ENCODE assay signal across 25 cellular contexts in the genomic region with DNA sequence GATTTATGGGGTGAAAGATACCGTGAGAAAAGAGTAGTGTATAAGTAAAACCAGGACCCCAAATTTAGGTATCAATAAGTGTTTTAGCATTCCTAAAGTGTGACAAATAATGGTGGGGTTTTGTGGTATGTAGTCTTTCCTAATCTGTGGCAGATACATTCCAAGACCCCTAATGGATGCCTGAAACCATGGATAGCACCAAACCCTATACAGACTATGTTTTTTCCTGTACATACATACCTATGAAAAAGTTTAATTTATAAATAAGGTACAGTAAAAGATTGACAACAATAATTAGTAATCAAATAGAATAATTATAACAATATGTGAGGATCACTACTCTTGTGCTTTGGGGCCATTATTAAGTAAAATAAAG. TPM values are rescaled to one million over a fixed set of nuclear protein-coding genes. Genes with fewer than 3 reads are reported as not detected.
DNase-seq lines count a peak whose midpoint lies in the region; ATAC-seq and TF ChIP-seq lines count a peak whose summit lies in the region.
"Had no signal": no experiment of that assay in that cellular context is flagged by ENCODE, and none has a peak within 500 bp of the region (broad histone marks: within the 10 kb centered on the region; RNA-seq: fewer than 3 reads in every experiment).

No MANE protein-coding gene starts in this region.

- peaks cover 73% of the 10 kb centered on the region for H3K4me1 Mint-ChIP-seq in Calu3 (ENCODE audit: low read depth, unreplicated experiment)
- H3K4me1 Mint-ChIP-seq: nephron had no signal

- no peak for TF ChIP-seq CTCF in AG10803 (conservative IDR thresholded peaks at IDR 0.05; ENCODE audit: low read length)
- no peak for TF ChIP-seq CTCF in Calu3 (IDR thresholded peaks at IDR 0.05; ENCODE audit: unreplicated experiment)
- no peak for TF ChIP-seq CTCF in foreskin keratinocyte (conservative IDR thresholded peaks at IDR 0.05)

- H3K4me3 ChIP-seq in AG10803 (ENCODE audit: low read length) (no peak overlapping the region), SK-N-MC (no peak overlapping the region)
- H3K4me3 ChIP-seq: coronary artery, MG63, mucosa of descending colon, right atrium auricular region, stomach, tibial nerve had no signal

- H3K9me3 ChIP-seq in SK-N-MC (ENCODE audit: low read depth, low read length) = no peaks in the 10 kb centered on the region
- H3K9me3 ChIP-seq: MG63, mucosa of descending colon, right atrium auricular region, stomach, tibial nerve had no signal

- peaks cover 16% of the 10 kb centered on the region for H3K4me1 ChIP-seq in foreskin keratinocyte
- H3K4me1 ChIP-seq: parathyroid adenoma had no signal

- BruUV-seq in Calu3 (replicated peaks; lab: Mats Ljungman, UMichigan) = no TSS peak

- H3K36me3 ChIP-seq in SK-N-MC (ENCODE audit: insufficient read depth, low read length) = no peaks in the 10 kb centered on the region
- H3K36me3 ChIP-seq: MG63, right atrium auricular region, stomach, tibial nerve had no signal

- H3K27me3 ChIP-seq in foreskin keratinocyte = no peaks in the 10 kb centered on the region
- H3K27me3 ChIP-seq: MG63, right atrium auricular region, stomach, tibial nerve had no signal

- H3K9me3 Mint-ChIP-seq in Calu3 (ENCODE audit: low read depth, unreplicated experiment) = no peaks in the 10 kb centered on the region
- H3K9me3 Mint-ChIP-seq: activated CD4-positive, alpha-beta T cell treated with anti-CD3 and anti-CD28 coated beads, Interleukin-2, amount 10 ng/mL, durations not matched to agents 7 days and 5 days; CD4-positive, alpha-beta T cell; T-helper 2 cell treated with Interferon-gamma antibody and Interleukin-4, amounts not matched to agents 5 μg/mL and 100 μg/mL, for 36 hours had no signal

- DNase-seq in AG10803 (ENCODE audit: low read depth) (peak; percentile 29), Calu3 (no peak), SK-N-MC (ENCODE audit: low read depth, low spot score) (no peak), foreskin keratinocyte (no peak), NCI-H1417 (lab: John Stamatoyannopoulos, UW) (no peak)
- DNase-seq: activated CD4-positive, alpha-beta T cell treated with anti-CD3 and anti-CD28 coated beads, Interleukin-2, amount 10 ng/mL, durations not matched to agents 7 days and 5 days; amniotic stem cell; CD4-positive, alpha-beta T cell; kidney; mucosa of descending colon; NCI-H524 treated with DMSO at 0.1 percent for 48 hours; RPMI8226; stimulated activated CD4-positive, alpha-beta T cell treated with anti-CD3 and anti-CD28 coated beads, Interleukin-12 subunit alpha, Interleukin-12 subunit beta, amount 100 ng/mL, for 4 hours; stomach had no signal

- H3K4me3 Mint-ChIP-seq in Calu3 (ENCODE audit: low read depth, unreplicated experiment) = peak overlapping the region; percentile 3
- H3K4me3 Mint-ChIP-seq: activated CD4-positive, alpha-beta T cell treated with anti-CD3 and anti-CD28 coated beads, Interleukin-2, amount 10 ng/mL, durations not matched to agents 7 days and 5 days; CD4-positive, alpha-beta T cell; nephron; T-helper 2 cell treated with Interferon-gamma antibody and Interleukin-4, amounts not matched to agents 5 μg/mL and 100 μg/mL, for 36 hours had no signal

- intact Hi-C loops in Calu3 (cut with micrococcal nuclease; ENCODE audit: unreplicated experiment) = loop anchor here (1.0 kb wide), 1 partner anchor 8 kb away; no protein-coding TSS in a partner anchor

- ATAC-seq in foreskin keratinocyte = peak; percentile 7
- no peak for ATAC-seq in HG03571 (IDR thresholded peaks at IDR 0.05; ENCODE audit: unreplicated experiment)
- no peak for ATAC-seq in GM18861 (IDR thresholded peaks at IDR 0.05; ENCODE audit: unreplicated experiment)
- ATAC-seq in HG03469 (IDR thresholded peaks at IDR 0.05; ENCODE audit: unreplicated experiment) = no peak

- no peaks in the 10 kb centered on the region for H3K27me3 Mint-ChIP-seq in Calu3 (ENCODE audit: unreplicated experiment)

- CTCF ChIA-PET in Calu3 (lab: Charles Lee) = interaction anchor here (0.6 kb wide), 1 partner anchor 36 kb away, joined by 3 read pairs; no protein-coding TSS in a partner anchor

- H3K27ac Mint-ChIP-seq in Calu3 (ENCODE audit: unreplicated experiment) = peak overlapping the region; percentile 88
- H3K27ac Mint-ChIP-seq: activated CD4-positive, alpha-beta T cell treated with anti-CD3 and anti-CD28 coated beads, Interleukin-2, amount 10 ng/mL, durations not matched to agents 7 days and 5 days; CD4-positive, alpha-beta T cell; nephron; T-helper 2 cell treated with Interferon-gamma antibody and Interleukin-4, amounts not matched to agents 5 μg/mL and 100 μg/mL, for 36 hours had no signal

- peaks cover 15% of the 10 kb centered on the region for H3K36me3 Mint-ChIP-seq in Calu3 (ENCODE audit: insufficient read depth, unreplicated experiment)

- H3K27ac ChIP-seq in SK-N-MC (peak overlapping the region; percentile 49; the same call in 1 of the 2 replicates), foreskin keratinocyte (peak overlapping the region; percentile 97)
- H3K27ac ChIP-seq: coronary artery, parathyroid adenoma, VCaP had no signal

- H3K9ac ChIP-seq in SK-N-MC (ENCODE audit: insufficient read length) = no peak overlapping the region
- H3K9ac ChIP-seq: parathyroid adenoma had no signal

RNA-seq across cellular contexts. Expression of a gene that starts 14.4 kb away (rescaled TPM):
- total RNA-seq in Calu3 (2022) = 30.7 and 37.7 TPM in 2 replicates
- total RNA-seq in foreskin keratinocyte = 4.1 and 5.9 TPM in 2 replicates
- 0.39 and 0.57 TPM in 2 replicates for polyA plus RNA-seq in foreskin keratinocyte

RNA-seq across cellular contexts. Expression of a gene that starts 40.3 kb away (rescaled TPM):
- 91.9 and 108 TPM in 2 replicates for total RNA-seq in Calu3 (2022)
- 119 and 121 TPM in 2 replicates for total RNA-seq in foreskin keratinocyte
- 91.0 and 94.9 TPM in 2 replicates for polyA plus RNA-seq in foreskin keratinocyte
